ENCODE assay signal across 11 cellular contexts in the genomic region with DNA sequence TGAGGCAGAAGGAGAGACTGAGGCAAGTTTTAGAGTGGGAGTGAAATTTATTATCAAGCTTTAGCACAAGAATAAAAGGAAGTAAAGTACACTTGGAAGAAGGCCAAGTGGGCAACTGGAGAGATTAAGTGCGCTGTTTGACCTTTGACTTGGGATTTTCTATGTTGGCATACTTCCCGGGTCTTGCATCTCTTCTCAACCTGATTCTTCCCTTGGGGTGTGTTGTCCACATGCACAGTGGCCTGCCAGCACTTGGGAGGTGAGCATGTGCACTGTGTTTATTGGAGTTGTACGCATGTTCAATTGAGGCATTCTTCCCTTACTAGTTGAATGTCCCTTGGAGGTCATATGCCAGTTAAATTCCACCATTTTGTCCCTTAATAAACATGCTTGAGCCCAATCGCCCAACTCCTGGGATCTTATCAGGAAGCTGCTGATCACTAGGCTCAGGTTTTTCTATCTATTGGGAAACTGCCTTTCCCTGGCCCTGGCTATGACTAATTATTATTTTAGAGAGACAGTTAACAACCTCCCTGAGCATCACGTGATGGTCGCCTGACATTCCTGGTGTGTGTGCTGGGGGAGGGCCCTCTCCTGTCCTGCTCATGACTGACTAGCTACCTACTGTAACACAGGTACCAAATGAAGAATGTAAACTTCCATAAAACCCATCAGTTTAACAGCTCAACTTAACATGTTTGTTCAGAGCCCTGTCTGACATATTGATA.
DNase-seq lines count a peak whose midpoint lies in the region; ATAC-seq lines count a peak whose summit lies in the region.
"Had no signal": no experiment of that assay in that cellular context is flagged by ENCODE, and none has a peak within 500 bp of the region (broad histone marks: within the 10 kb centered on the region; RNA-seq: fewer than 3 reads in every experiment).

No MANE protein-coding gene starts in this region.

- DNase-seq in NCI-H748 (lab: John Stamatoyannopoulos, UW; ENCODE audit: unreplicated experiment), result peak; percentile 43
- DNase-seq in NCI-H748 treated with DMSO at 0.1 percent for 48 hours (lab: John Stamatoyannopoulos, UW), result no peak
- DNase-seq in T1000 (lab: John Stamatoyannopoulos, UW), result peak; percentile 41
- peak; percentile 64 for DNase-seq in glomerular visceral epithelial cell (ENCODE audit: extremely low spot score)
- no peak for DNase-seq in HuH-7.5 (ENCODE audit: low spot score)
- DNase-seq: cortex of kidney, NCI-H1436 treated with DMSO at 0.1 percent for 48 hours, SW 1271 had no signal

- ATAC-seq in GM18519 (IDR thresholded peaks at IDR 0.05; ENCODE audit: low FRiP score, unreplicated experiment) (no peak), GM18511 (IDR thresholded peaks at IDR 0.05; ENCODE audit: unreplicated experiment) (no peak), GM18868 (IDR thresholded peaks at IDR 0.05; ENCODE audit: unreplicated experiment) (no peak)

Comparison
In these comparisons a context has a peak if more than half of its experiments do, and no peak if none do; other contexts are left out.
1. DNase-seq: peak in NCI-H748 (single experiment), T1000 (single experiment) and glomerular visceral epithelial cell (single experiment); none in NCI-H748 treated with DMSO at 0.1 percent for 48 hours (single experiment) and HuH-7.5 (single experiment).